In the genomic region with DNA sequence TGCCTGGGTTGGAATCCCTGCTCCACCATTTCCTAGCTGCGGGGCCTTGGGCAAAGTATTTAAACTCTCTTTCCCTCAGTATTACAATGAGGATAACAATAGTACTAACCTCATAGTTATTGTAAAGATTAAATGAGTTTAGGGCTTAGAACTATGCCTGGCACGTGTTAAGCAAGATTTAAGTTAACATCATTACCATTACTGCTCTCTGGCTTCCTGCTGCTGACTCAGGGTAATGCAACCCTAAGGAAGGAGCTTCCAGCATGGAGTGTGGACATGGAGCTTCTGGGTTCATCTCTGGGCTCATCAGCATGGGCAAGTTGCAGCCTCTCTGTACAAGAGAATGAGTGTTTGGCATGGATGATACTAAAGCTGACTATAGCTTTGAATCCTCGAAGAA, we compare ENCODE assay signal across 1 cellular context.
TF ChIP-seq lines count a peak whose summit lies in the region.

No MANE protein-coding gene starts in this region.

TF ChIP-seq in GM23338, 12 proteins besides CTCF, POLR2A, EP300 and RAD21:
- no peak for TF ChIP-seq POLR2AphosphoS5 (IDR thresholded peaks at IDR 0.05; ENCODE audit: low read depth)
- TF ChIP-seq, protein P1, sequence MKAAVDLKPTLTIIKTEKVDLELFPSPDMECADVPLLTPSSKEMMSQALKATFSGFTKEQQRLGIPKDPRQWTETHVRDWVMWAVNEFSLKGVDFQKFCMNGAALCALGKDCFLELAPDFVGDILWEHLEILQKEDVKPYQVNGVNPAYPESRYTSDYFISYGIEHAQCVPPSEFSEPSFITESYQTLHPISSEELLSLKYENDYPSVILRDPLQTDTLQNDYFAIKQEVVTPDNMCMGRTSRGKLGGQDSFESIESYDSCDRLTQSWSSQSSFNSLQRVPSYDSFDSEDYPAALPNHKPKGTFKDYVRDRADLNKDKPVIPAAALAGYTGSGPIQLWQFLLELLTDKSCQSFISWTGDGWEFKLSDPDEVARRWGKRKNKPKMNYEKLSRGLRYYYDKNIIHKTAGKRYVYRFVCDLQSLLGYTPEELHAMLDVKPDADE (IDR thresholded peaks at IDR 0.05): no peak
- no peak for TF ChIP-seq EZH2phosphoT487 (IDR thresholded peaks at IDR 0.05; ENCODE audit: unreplicated experiment)
- no peak for TF ChIP-seq JUNB (IDR thresholded peaks at IDR 0.05; ENCODE audit: unreplicated experiment)
- TF ChIP-seq ZNF331 (CRISPR knock-in tag; IDR thresholded peaks at IDR 0.05; ENCODE audit: low read depth): no peak
- TF ChIP-seq, protein P2, sequence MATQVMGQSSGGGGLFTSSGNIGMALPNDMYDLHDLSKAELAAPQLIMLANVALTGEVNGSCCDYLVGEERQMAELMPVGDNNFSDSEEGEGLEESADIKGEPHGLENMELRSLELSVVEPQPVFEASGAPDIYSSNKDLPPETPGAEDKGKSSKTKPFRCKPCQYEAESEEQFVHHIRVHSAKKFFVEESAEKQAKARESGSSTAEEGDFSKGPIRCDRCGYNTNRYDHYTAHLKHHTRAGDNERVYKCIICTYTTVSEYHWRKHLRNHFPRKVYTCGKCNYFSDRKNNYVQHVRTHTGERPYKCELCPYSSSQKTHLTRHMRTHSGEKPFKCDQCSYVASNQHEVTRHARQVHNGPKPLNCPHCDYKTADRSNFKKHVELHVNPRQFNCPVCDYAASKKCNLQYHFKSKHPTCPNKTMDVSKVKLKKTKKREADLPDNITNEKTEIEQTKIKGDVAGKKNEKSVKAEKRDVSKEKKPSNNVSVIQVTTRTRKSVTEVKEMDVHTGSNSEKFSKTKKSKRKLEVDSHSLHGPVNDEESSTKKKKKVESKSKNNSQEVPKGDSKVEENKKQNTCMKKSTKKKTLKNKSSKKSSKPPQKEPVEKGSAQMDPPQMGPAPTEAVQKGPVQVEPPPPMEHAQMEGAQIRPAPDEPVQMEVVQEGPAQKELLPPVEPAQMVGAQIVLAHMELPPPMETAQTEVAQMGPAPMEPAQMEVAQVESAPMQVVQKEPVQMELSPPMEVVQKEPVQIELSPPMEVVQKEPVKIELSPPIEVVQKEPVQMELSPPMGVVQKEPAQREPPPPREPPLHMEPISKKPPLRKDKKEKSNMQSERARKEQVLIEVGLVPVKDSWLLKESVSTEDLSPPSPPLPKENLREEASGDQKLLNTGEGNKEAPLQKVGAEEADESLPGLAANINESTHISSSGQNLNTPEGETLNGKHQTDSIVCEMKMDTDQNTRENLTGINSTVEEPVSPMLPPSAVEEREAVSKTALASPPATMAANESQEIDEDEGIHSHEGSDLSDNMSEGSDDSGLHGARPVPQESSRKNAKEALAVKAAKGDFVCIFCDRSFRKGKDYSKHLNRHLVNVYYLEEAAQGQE (IDR thresholded peaks at IDR 0.05; ENCODE audit: unreplicated experiment): no peak
- TF ChIP-seq ZNF114 (CRISPR knock-in tag; IDR thresholded peaks at IDR 0.05): no peak
- TF ChIP-seq NANOG (IDR thresholded peaks at IDR 0.05; ENCODE audit: borderline replicate concordance): no peak
TF ChIP-seq in GM23338: peak in this region for 0.
